ENCODE assay signal across 30 cellular contexts in the genomic region with DNA sequence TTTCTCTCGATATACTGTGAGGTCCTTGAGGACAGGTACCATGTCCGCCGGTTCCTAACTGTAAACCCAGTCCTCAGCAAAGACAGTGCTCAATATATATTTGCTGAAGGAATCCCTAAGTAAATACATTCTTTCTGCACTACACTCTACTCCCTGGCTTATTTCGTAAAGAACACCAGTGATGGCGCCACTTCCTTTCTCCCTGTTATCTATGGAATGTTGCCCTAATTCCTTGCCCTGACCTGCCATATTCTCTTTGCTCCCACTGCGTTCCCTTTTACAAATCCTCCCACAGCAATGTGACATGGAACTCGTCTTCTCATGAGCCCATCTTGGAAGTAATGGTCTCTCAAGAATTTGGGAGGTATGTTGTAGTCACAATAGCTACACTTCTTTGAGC.
DNase-seq lines count a peak whose midpoint lies in the region; ATAC-seq and TF ChIP-seq lines count a peak whose summit lies in the region.
"Had no signal": no experiment of that assay in that cellular context is flagged by ENCODE, and none has a peak within 500 bp of the region (broad histone marks: within the 10 kb centered on the region; RNA-seq: fewer than 3 reads in every experiment).

No MANE protein-coding gene starts in this region.

- H3K4me1 ChIP-seq in Caco-2 = peaks cover 17% of the 10 kb centered on the region; the same call in 1 of the 2 replicates
- H3K4me1 ChIP-seq in GM23338 (ENCODE audit: insufficient read depth) = no peaks in the 10 kb centered on the region
- H3K4me1 ChIP-seq: A549; BE2C; BLaER1; BLaER1 treated with 17β-estradiol and CSF1 and Interleukin-3, amounts not matched to agents 10 nM and 100 nM had no signal

- TF ChIP-seq CTCF in Caco-2 (IDR thresholded peaks at IDR 0.05; ENCODE audit: insufficient read depth in 1 of 2, low read depth in 1 of 2, low read length in 1 of 2, severe bottlenecking in 1 of 2, unreplicated experiment in 1 of 2) (no peak), GM23338 (conservative IDR thresholded peaks at IDR 0.05; ENCODE audit: low read depth in 2 of 2) (no peak)

- H4K20me1 ChIP-seq in GM23338 (replicated peaks; ENCODE audit: insufficient read depth) = no peaks in the 10 kb centered on the region
- H4K20me1 ChIP-seq: BLaER1; BLaER1 treated with 17β-estradiol and CSF1 and Interleukin-3, amounts not matched to agents 10 nM and 100 nM had no signal

- H3K27me3 Mint-ChIP-seq in Caco-2 (ENCODE audit: insufficient read depth, unreplicated experiment) = no peaks in the 10 kb centered on the region
- H3K27me3 Mint-ChIP-seq in GM23338 (ENCODE audit: insufficient read depth, low read depth, poor library complexity) = no peaks in the 10 kb centered on the region
- H3K27me3 Mint-ChIP-seq: B cell; CD4-positive, alpha-beta T cell; CD4-positive, CD25-positive, alpha-beta regulatory T cell; CD8-positive, alpha-beta memory T cell had no signal

- H3K27ac Mint-ChIP-seq in Caco-2 (ENCODE audit: unreplicated experiment) = peak overlapping the region; percentile 5
- H3K27ac Mint-ChIP-seq in GM23338 = no peak overlapping the region
- H3K27ac Mint-ChIP-seq: B cell; CD14-positive monocyte; CD4-positive, alpha-beta memory T cell; CD4-positive, alpha-beta T cell; CD4-positive, CD25-positive, alpha-beta regulatory T cell; CD8-positive, alpha-beta memory T cell; CD8-positive, alpha-beta T cell had no signal

- ATAC-seq in GM23338 = no peak
- ATAC-seq: A549; CD8-positive, alpha-beta T cell had no signal

- H3K9me3 Mint-ChIP-seq in Caco-2 (ENCODE audit: unreplicated experiment) (peaks cover 34% of the 10 kb centered on the region), GM23338 (no peaks in the 10 kb centered on the region)

- CTCF ChIA-PET in Caco-2 (lab: Charles Lee) = no interaction called here

- POLR2A ChIA-PET in Caco-2 (lab: Charles Lee) = no interaction called here

- no peak overlapping the region for H3K4me3 Mint-ChIP-seq in Caco-2 (ENCODE audit: unreplicated experiment)
- H3K4me3 Mint-ChIP-seq in GM23338 = no peak overlapping the region
- H3K4me3 Mint-ChIP-seq: B cell; CD14-positive monocyte; CD4-positive, alpha-beta memory T cell; CD4-positive, alpha-beta T cell; CD4-positive, CD25-positive, alpha-beta regulatory T cell; CD8-positive, alpha-beta memory T cell; CD8-positive, alpha-beta T cell had no signal

- H3K36me3 Mint-ChIP-seq in Caco-2 (ENCODE audit: insufficient read depth, unreplicated experiment) = no peaks in the 10 kb centered on the region
- H3K36me3 Mint-ChIP-seq in GM23338 (ENCODE audit: low read depth) = no peaks in the 10 kb centered on the region
- H3K36me3 Mint-ChIP-seq: CD14-positive monocyte; CD4-positive, alpha-beta memory T cell; CD4-positive, CD25-positive, alpha-beta regulatory T cell; CD8-positive, alpha-beta memory T cell; CD8-positive, alpha-beta T cell had no signal

- H3K36me3 ChIP-seq in Caco-2 (ENCODE audit: control insufficient read depth, insufficient read depth, low read length) = no peaks in the 10 kb centered on the region
- 0 out of 2 replicates have a peak, but pooled peaks cover 3% of the 10 kb centered on the region for H3K36me3 ChIP-seq in GM23338 (ENCODE audit: insufficient read depth)
- H3K36me3 ChIP-seq: BE2C; BLaER1; BLaER1 treated with 17β-estradiol and CSF1 and Interleukin-3, amounts not matched to agents 10 nM and 100 nM had no signal

- peaks cover 21% of the 10 kb centered on the region for H3K4me1 Mint-ChIP-seq in Caco-2 (ENCODE audit: low read depth, unreplicated experiment)
- H3K4me1 Mint-ChIP-seq in GM23338 = no peaks in the 10 kb centered on the region; the same call in 2 of the 3 replicates
- H3K4me1 Mint-ChIP-seq: B cell; CD14-positive monocyte; CD4-positive, alpha-beta memory T cell; CD4-positive, CD25-positive, alpha-beta regulatory T cell; CD8-positive, alpha-beta memory T cell had no signal

- no peak overlapping the region for H3K4me3 ChIP-seq in Caco-2 (ENCODE audit: low read depth, low read length)
- no peak overlapping the region for H3K4me3 ChIP-seq in GM23338
- H3K4me3 ChIP-seq: A549; BLaER1; BLaER1 treated with 17β-estradiol and CSF1 and Interleukin-3, amounts not matched to agents 10 nM and 100 nM had no signal

- BruUV-seq in Caco-2 (replicated peaks; lab: Mats Ljungman, UMichigan) = no TSS peak

- H3K79me2 ChIP-seq in GM23338 (replicated peaks; ENCODE audit: insufficient read depth) = no peaks in the 10 kb centered on the region

- no peaks in the 10 kb centered on the region for H3K27me3 ChIP-seq in Caco-2 (replicated peaks; ENCODE audit: control insufficient read depth, insufficient read depth, low read length)
- H3K27me3 ChIP-seq in GM23338 (ENCODE audit: insufficient read depth) = no peaks in the 10 kb centered on the region
- H3K27me3 ChIP-seq: BE2C; BLaER1; BLaER1 treated with 17β-estradiol and CSF1 and Interleukin-3, amounts not matched to agents 10 nM and 100 nM had no signal

- 0 out of 2 replicates have a peak overlapping the region, but pooled peaks have one; percentile 35 for H2AFZ ChIP-seq in GM23338

- DNase-seq in Caco-2 = peak; percentile 55 to 63
- no peak for DNase-seq in GM23338 (ENCODE audit: low spot score)
- no peak for DNase-seq in stimulated activated CD8-positive, alpha-beta memory T cell treated with anti-CD3 and anti-CD28 coated beads, Interleukin-4, amount 100 ng/mL, for 48 hours
- no peak for DNase-seq in NCI-H748 (lab: John Stamatoyannopoulos, UW; ENCODE audit: unreplicated experiment)
- DNase-seq: 8988T; ACHN; AML-193; BE2C; C1 segment of cervical spinal cord; Calu3; CD4-positive, alpha-beta memory T cell; CD4-positive, alpha-beta T cell; CD4-positive, CD25-positive, alpha-beta regulatory T cell; CD8-positive, alpha-beta memory T cell; CD8-positive, alpha-beta T cell; COR-L47; DMS 273 treated with DMSO at 0.1 percent for 48 hours; DMS153; DMS53; DMS79; DMS79 treated with DMSO at 0.1 percent for 48 hours; DND-41; EL had no signal

- H3K9me2 ChIP-seq in GM23338 (ENCODE audit: insufficient read depth) = peaks cover 30% of the 10 kb centered on the region

- intact Hi-C loops in Caco-2 (cut with micrococcal nuclease; ENCODE audit: unreplicated experiment) = no loop called here

- no peak overlapping the region for H3K4me2 ChIP-seq in GM23338
- H3K4me2 ChIP-seq: A549; BLaER1; BLaER1 treated with 17β-estradiol and CSF1 and Interleukin-3, amounts not matched to agents 10 nM and 100 nM had no signal

- peaks cover 10% of the 10 kb centered on the region for H3K9me3 ChIP-seq in Caco-2
- H3K9me3 ChIP-seq: A549; BE2C; BLaER1; BLaER1 treated with 17β-estradiol and CSF1 and Interleukin-3, amounts not matched to agents 10 nM and 100 nM had no signal

- H3F3A ChIP-seq in GM23338 (replicated peaks; ENCODE audit: low read depth) = no peaks in the 10 kb centered on the region

- no peak overlapping the region for H3K27ac ChIP-seq in GM23338 (ENCODE audit: low read depth)
- H3K27ac ChIP-seq: 22Rv1; A549; BLaER1; BLaER1 treated with 17β-estradiol and CSF1 and Interleukin-3, amounts not matched to agents 10 nM and 100 nM; C4-2B had no signal

TF ChIP-seq in GM23338, 12 proteins besides CTCF, POLR2A, EP300 and RAD21 (continues in another document):
- TF ChIP-seq, protein P1, sequence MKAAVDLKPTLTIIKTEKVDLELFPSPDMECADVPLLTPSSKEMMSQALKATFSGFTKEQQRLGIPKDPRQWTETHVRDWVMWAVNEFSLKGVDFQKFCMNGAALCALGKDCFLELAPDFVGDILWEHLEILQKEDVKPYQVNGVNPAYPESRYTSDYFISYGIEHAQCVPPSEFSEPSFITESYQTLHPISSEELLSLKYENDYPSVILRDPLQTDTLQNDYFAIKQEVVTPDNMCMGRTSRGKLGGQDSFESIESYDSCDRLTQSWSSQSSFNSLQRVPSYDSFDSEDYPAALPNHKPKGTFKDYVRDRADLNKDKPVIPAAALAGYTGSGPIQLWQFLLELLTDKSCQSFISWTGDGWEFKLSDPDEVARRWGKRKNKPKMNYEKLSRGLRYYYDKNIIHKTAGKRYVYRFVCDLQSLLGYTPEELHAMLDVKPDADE (IDR thresholded peaks at IDR 0.05) = no peak
- no peak for TF ChIP-seq EZH2 (IDR thresholded peaks at IDR 0.05; ENCODE audit: low read depth, unreplicated experiment)
- TF ChIP-seq JUNB (IDR thresholded peaks at IDR 0.05; ENCODE audit: unreplicated experiment) = no peak
- TF ChIP-seq POLR2AphosphoS5 (IDR thresholded peaks at IDR 0.05; ENCODE audit: low read depth) = no peak
- TF ChIP-seq, protein P2, sequence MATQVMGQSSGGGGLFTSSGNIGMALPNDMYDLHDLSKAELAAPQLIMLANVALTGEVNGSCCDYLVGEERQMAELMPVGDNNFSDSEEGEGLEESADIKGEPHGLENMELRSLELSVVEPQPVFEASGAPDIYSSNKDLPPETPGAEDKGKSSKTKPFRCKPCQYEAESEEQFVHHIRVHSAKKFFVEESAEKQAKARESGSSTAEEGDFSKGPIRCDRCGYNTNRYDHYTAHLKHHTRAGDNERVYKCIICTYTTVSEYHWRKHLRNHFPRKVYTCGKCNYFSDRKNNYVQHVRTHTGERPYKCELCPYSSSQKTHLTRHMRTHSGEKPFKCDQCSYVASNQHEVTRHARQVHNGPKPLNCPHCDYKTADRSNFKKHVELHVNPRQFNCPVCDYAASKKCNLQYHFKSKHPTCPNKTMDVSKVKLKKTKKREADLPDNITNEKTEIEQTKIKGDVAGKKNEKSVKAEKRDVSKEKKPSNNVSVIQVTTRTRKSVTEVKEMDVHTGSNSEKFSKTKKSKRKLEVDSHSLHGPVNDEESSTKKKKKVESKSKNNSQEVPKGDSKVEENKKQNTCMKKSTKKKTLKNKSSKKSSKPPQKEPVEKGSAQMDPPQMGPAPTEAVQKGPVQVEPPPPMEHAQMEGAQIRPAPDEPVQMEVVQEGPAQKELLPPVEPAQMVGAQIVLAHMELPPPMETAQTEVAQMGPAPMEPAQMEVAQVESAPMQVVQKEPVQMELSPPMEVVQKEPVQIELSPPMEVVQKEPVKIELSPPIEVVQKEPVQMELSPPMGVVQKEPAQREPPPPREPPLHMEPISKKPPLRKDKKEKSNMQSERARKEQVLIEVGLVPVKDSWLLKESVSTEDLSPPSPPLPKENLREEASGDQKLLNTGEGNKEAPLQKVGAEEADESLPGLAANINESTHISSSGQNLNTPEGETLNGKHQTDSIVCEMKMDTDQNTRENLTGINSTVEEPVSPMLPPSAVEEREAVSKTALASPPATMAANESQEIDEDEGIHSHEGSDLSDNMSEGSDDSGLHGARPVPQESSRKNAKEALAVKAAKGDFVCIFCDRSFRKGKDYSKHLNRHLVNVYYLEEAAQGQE (IDR thresholded peaks at IDR 0.05; ENCODE audit: unreplicated experiment) = no peak
- no peak for TF ChIP-seq NANOG (IDR thresholded peaks at IDR 0.05; ENCODE audit: borderline replicate concordance)

Comparison
In these comparisons a context has a peak if more than half of its experiments do, and no peak if none do; other contexts are left out.
1. DNase-seq: peak in Caco-2 (2 of 2); none in GM23338 (single experiment), stimulated activated CD8-positive, alpha-beta memory T cell treated with anti-CD3 and anti-CD28 coated beads, Interleukin-4, amount 100 ng/mL, for 48 hours (single experiment) and NCI-H748 (single experiment).